34 cellular contexts compared by ENCODE assay signal in the genomic region with DNA sequence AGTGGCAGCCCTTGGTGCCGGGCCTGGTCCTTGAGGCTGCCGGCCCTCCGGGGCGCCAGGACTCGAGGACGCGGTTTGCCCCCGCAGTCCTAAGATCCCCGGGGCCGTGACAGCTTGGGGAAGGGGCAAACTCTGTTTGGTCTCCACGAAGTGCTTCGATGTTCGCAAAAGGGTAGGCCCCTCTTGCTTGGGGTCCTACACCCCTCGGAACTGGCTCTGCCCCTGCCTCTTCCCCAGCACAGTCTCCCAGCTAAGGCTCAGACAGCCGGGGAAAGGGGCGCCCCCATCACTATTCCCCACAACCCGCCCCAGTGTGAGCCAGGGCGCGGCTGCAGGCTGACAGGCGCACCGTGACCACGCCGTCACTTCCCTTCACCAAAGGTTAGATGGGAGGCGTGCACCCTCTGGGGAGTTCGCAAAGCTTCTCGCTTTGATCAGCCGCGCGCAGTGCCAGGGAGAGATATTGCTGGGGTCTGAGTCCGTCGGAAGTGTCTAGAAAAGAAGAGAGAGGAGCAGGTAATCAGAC. TPM values are rescaled to one million over a fixed set of nuclear protein-coding genes. Genes with fewer than 3 reads are reported as not detected.
A peak's percentile ranks its signal among the peaks of the same experiment; 100 is the strongest.
DNase-seq lines count a peak whose midpoint lies in the region; ATAC-seq and TF ChIP-seq lines count a peak whose summit lies in the region.
"Had no signal": no experiment of that assay in that cellular context is flagged by ENCODE, and none has a peak within 500 bp of the region (broad histone marks: within the 10 kb centered on the region; RNA-seq: fewer than 3 reads in every experiment).

No MANE protein-coding gene starts in this region.

- H4K20me1 ChIP-seq in H9 (ENCODE audit: control insufficient read depth, insufficient read depth, insufficient read length) (no peaks in the 10 kb centered on the region), osteoblast (ENCODE audit: insufficient read depth, low read length) (no peaks in the 10 kb centered on the region)

- H3K9ac ChIP-seq in H9 (ENCODE audit: extremely low read depth, insufficient read length, low read length), result no peak overlapping the region
- H3K9ac ChIP-seq: KMS-11 had no signal

- H3K4me3 ChIP-seq in osteoblast (ENCODE audit: insufficient read depth, low read length), result no peak overlapping the region
- H3K4me3 ChIP-seq: ascending aorta, hepatocyte, smooth muscle cell had no signal

- peaks cover 85% of the 10 kb centered on the region for H3K27me3 Mint-ChIP-seq in H9 (ENCODE audit: low read depth)
- H3K27me3 Mint-ChIP-seq in chondrocyte (ENCODE audit: low read depth), result peaks cover 79% of the 10 kb centered on the region
- H3K27me3 Mint-ChIP-seq in stimulated activated memory B cell treated with anti-CD40 and anti-IgM and Interleukin-4, amounts not matched to agents 10 μg/mL and 1 μg/mL and 100 μg/mL, for 72 hours, result peaks cover 60% of the 10 kb centered on the region

- no peak overlapping the region for H4K91ac ChIP-seq in H9 (ENCODE audit: insufficient read length, low read depth, low read length)

- H2BK5ac ChIP-seq in H9 (ENCODE audit: insufficient read length, low read length), result no peak overlapping the region

- TF ChIP-seq CTCF in H9 (conservative IDR thresholded peaks at IDR 0.05) (no peak), chondrocyte (IDR thresholded peaks at IDR 0.05) (no peak), osteoblast (IDR thresholded peaks at IDR 0.05; ENCODE audit: extremely low read depth, low read depth, low read length) (no peak)

- no peak overlapping the region for H2BK20ac ChIP-seq in H9 (ENCODE audit: low read depth, low read length, poor library complexity, severe bottlenecking)

- H3K79me1 ChIP-seq in H9 (ENCODE audit: insufficient read depth, low read depth, low read length, poor library complexity, severe bottlenecking), result no peaks in the 10 kb centered on the region

- H3K14ac ChIP-seq in H9 (ENCODE audit: insufficient read depth, low read length), result no peak overlapping the region

- no peaks in the 10 kb centered on the region for H3K9me3 ChIP-seq in H9 (ENCODE audit: control insufficient read depth, low read depth, low read length)
- no peaks in the 10 kb centered on the region for H3K9me3 ChIP-seq in osteoblast (ENCODE audit: low read depth, low read length)
- H3K9me3 ChIP-seq: ascending aorta, testis had no signal

- H3K4me2 ChIP-seq in H9 (ENCODE audit: insufficient read depth, insufficient read length, low read length), result peak overlapping the region; percentile 88
- no peak overlapping the region for H3K4me2 ChIP-seq in osteoblast (ENCODE audit: insufficient read depth, low read length)
- H3K4me2 ChIP-seq: KMS-11, smooth muscle cell had no signal

- DNase-seq in H9 (peak; percentile 57), chondrocyte (ENCODE audit: low spot score) (peak; percentile 65), iPS-NIHi11 (ENCODE audit: low spot score) (peak; percentile 17), amygdala (lab: John Stamatoyannopoulos, UW) (no peak), osteoblast (ENCODE audit: insufficient read length, low spot score, missing footprints) (no peak)
- no peak for DNase-seq in activated naive CD4-positive, alpha-beta T cell treated with Interleukin-2 at 50 U/mL for 16 hours
- DNase-seq: activated CD4-positive, alpha-beta T cell treated with anti-CD3 and anti-CD28 coated beads, Interleukin-2, amount 10 ng/mL, durations not matched to agents 24 days and 14 days; activated CD8-positive, alpha-beta memory T cell treated with anti-CD3 and anti-CD28 coated beads, Interleukin-2, amount 10 ng/mL, durations not matched to agents 7 days and 5 days; Calu3; cerebellar nuclear complex; effector CD4-positive, alpha-beta T cell; foreskin keratinocyte; HFFc6; mesenchymal stem cell; NCI-H1417 treated with DMSO at 0.1 percent for 48 hours; NCI-H2081 treated with DMSO at 0.1 percent for 48 hours; NCI-H446; stimulated activated CD4-positive, alpha-beta T cell treated with anti-CD3 and anti-CD28 coated beads, Interleukin-2, amount 100 ng/mL, for 24 hours; stimulated activated naive CD4-positive, alpha-beta T cell; testis had no signal

- H2BK12ac ChIP-seq in H9 (ENCODE audit: insufficient read length, low read depth, low read length), result no peak overlapping the region

- H3K4me3 Mint-ChIP-seq in H9 (peak overlapping the region; percentile 53 to 64; a peak in 3 of 5 replicates), chondrocyte (ENCODE audit: unreplicated experiment) (no peak overlapping the region)
- H3K4me3 Mint-ChIP-seq in stimulated activated memory B cell treated with anti-CD40 and anti-IgM and Interleukin-4, amounts not matched to agents 10 μg/mL and 1 μg/mL and 100 μg/mL, for 72 hours, result no peak overlapping the region
- H3K4me3 Mint-ChIP-seq: activated CD4-positive, alpha-beta T cell treated with anti-CD3 and anti-CD28 coated beads, Interleukin-2, amount 10 ng/mL, durations not matched to agents 24 days and 14 days; activated CD8-positive, alpha-beta memory T cell treated with anti-CD3 and anti-CD28 coated beads, Interleukin-2, amount 10 ng/mL, durations not matched to agents 7 days and 5 days; activated naive CD4-positive, alpha-beta T cell treated with anti-CD3 and anti-CD28 coated beads, Interleukin-2, amount 50 U/mL, for 24 hours; HFFc6 had no signal

- H3K27ac Mint-ChIP-seq in H9, result no peak overlapping the region
- no peak overlapping the region for H3K27ac Mint-ChIP-seq in chondrocyte (ENCODE audit: unreplicated experiment)
- no peak overlapping the region for H3K27ac Mint-ChIP-seq in stimulated activated memory B cell treated with anti-CD40 and anti-IgM and Interleukin-4, amounts not matched to agents 10 μg/mL and 1 μg/mL and 100 μg/mL, for 72 hours
- H3K27ac Mint-ChIP-seq: activated CD4-positive, alpha-beta T cell treated with anti-CD3 and anti-CD28 coated beads, Interleukin-2, amount 10 ng/mL, durations not matched to agents 24 days and 14 days; activated CD8-positive, alpha-beta memory T cell treated with anti-CD3 and anti-CD28 coated beads, Interleukin-2, amount 10 ng/mL, durations not matched to agents 7 days and 5 days; activated naive CD4-positive, alpha-beta T cell treated with anti-CD3 and anti-CD28 coated beads, Interleukin-2, amount 50 U/mL, for 24 hours; CD14-positive monocyte; HFFc6 had no signal

- H4K8ac ChIP-seq in H9 (replicated peaks; ENCODE audit: insufficient read length, low read depth, low read length), result no peak overlapping the region

- no peaks in the 10 kb centered on the region for H3K36me3 ChIP-seq in osteoblast (ENCODE audit: insufficient read depth, low read length)
- H3K36me3 ChIP-seq: ascending aorta had no signal

- H2AFZ ChIP-seq in H9 (ENCODE audit: low read length), result no peak overlapping the region
- no peak overlapping the region for H2AFZ ChIP-seq in osteoblast (ENCODE audit: low read length)
- H2AFZ ChIP-seq: hepatocyte had no signal

- no peaks in the 10 kb centered on the region; a peak in 1 of 5 replicates for H3K9me3 Mint-ChIP-seq in H9
- H3K9me3 Mint-ChIP-seq in chondrocyte (ENCODE audit: low read depth), result no peaks in the 10 kb centered on the region
- H3K9me3 Mint-ChIP-seq in stimulated activated memory B cell treated with anti-CD40 and anti-IgM and Interleukin-4, amounts not matched to agents 10 μg/mL and 1 μg/mL and 100 μg/mL, for 72 hours, result no peaks in the 10 kb centered on the region
- H3K9me3 Mint-ChIP-seq: activated naive CD4-positive, alpha-beta T cell treated with anti-CD3 and anti-CD28 coated beads, Interleukin-2, amount 50 U/mL, for 24 hours; HFFc6 had no signal

- no peak overlapping the region for H3K18ac ChIP-seq in H9 (ENCODE audit: insufficient read length, low read depth, low read length)

- no peak overlapping the region for H3K4ac ChIP-seq in H9 (ENCODE audit: low read depth, low read length)

- H3K79me2 ChIP-seq in H9 (ENCODE audit: insufficient read depth, low read length) (no peaks in the 10 kb centered on the region), osteoblast (ENCODE audit: insufficient read depth, low read length) (no peaks in the 10 kb centered on the region)
- H3K79me2 ChIP-seq: hepatocyte had no signal

- H3K27me3 ChIP-seq in H9 (ENCODE audit: insufficient read depth, low read length) (peaks cover 55% of the 10 kb centered on the region), osteoblast (ENCODE audit: insufficient read depth, low read length) (peaks cover 56% of the 10 kb centered on the region)
- H3K27me3 ChIP-seq: testis had no signal

- no peak overlapping the region for H3T11ph ChIP-seq in H9 (ENCODE audit: low read length)

- H3K23me2 ChIP-seq in H9 (ENCODE audit: insufficient read length, low read depth, low read length, poor library complexity, severe bottlenecking), result peaks cover 17% of the 10 kb centered on the region

- WGBS in H9 (ENCODE audit: extremely low coverage, insufficient read length, low lambda C conversion rate), result no CpG with 5 or more reads among the region's 31 CpGs

- H2BK15ac ChIP-seq in H9 (ENCODE audit: low read depth, low read length), result no peak overlapping the region

- ATAC-seq in stimulated activated memory B cell treated with anti-CD40 and anti-IgM and Interleukin-4, amounts not matched to agents 10 μg/mL and 1 μg/mL and 100 μg/mL, for 72 hours, result peak; percentile 31
- ATAC-seq: activated CD8-positive, alpha-beta memory T cell treated with anti-CD3 and anti-CD28 coated beads, Interleukin-2, amount 10 ng/mL, durations not matched to agents 7 days and 5 days; esophagus mucosa; foreskin keratinocyte had no signal

- no peak overlapping the region for H4K5ac ChIP-seq in H9 (ENCODE audit: insufficient read length, low read depth, low read length)

- no peak overlapping the region for H2AK5ac ChIP-seq in H9 (ENCODE audit: insufficient read length, low read length)

- H3K23ac ChIP-seq in H9 (ENCODE audit: insufficient read length, low read depth, low read length), result no peak overlapping the region

- H3K27ac ChIP-seq in H9 (ENCODE audit: insufficient read length, low read depth, low read length), result no peak overlapping the region
- H3K27ac ChIP-seq in osteoblast (ENCODE audit: low read depth, low read length), result no peak overlapping the region
- H3K27ac ChIP-seq: ascending aorta, foreskin keratinocyte, hepatocyte, KMS-11, testis had no signal

- H2BK120ac ChIP-seq in H9 (ENCODE audit: low read depth, low read length, poor library complexity, severe bottlenecking), result no peak overlapping the region

- H3K36me3 Mint-ChIP-seq in H9 (ENCODE audit: insufficient read depth in 1 of 3, low read depth in 3 of 3) (no peaks in the 10 kb centered on the region), chondrocyte (ENCODE audit: low read depth) (peaks cover 2% of the 10 kb centered on the region)
- H3K36me3 Mint-ChIP-seq in stimulated activated memory B cell treated with anti-CD40 and anti-IgM and Interleukin-4, amounts not matched to agents 10 μg/mL and 1 μg/mL and 100 μg/mL, for 72 hours, result no peaks in the 10 kb centered on the region
- H3K36me3 Mint-ChIP-seq: activated CD8-positive, alpha-beta memory T cell treated with anti-CD3 and anti-CD28 coated beads, Interleukin-2, amount 10 ng/mL, durations not matched to agents 7 days and 5 days; activated naive CD4-positive, alpha-beta T cell treated with anti-CD3 and anti-CD28 coated beads, Interleukin-2, amount 50 U/mL, for 24 hours; CD14-positive monocyte had no signal

- H3K56ac ChIP-seq in H9 (ENCODE audit: insufficient read length, low read depth, low read length), result no peak overlapping the region

- H3K4me1 Mint-ChIP-seq in H9 (peaks cover 53 to 55% of the 10 kb centered on the region in 2 experiments), chondrocyte (ENCODE audit: low read depth) (peaks cover 5% of the 10 kb centered on the region)
- H3K4me1 Mint-ChIP-seq in stimulated activated memory B cell treated with anti-CD40 and anti-IgM and Interleukin-4, amounts not matched to agents 10 μg/mL and 1 μg/mL and 100 μg/mL, for 72 hours, result peaks cover 7% of the 10 kb centered on the region
- H3K4me1 Mint-ChIP-seq: activated CD4-positive, alpha-beta T cell treated with anti-CD3 and anti-CD28 coated beads, Interleukin-2, amount 10 ng/mL, durations not matched to agents 24 days and 14 days; activated naive CD4-positive, alpha-beta T cell treated with anti-CD3 and anti-CD28 coated beads, Interleukin-2, amount 50 U/mL, for 24 hours; CD14-positive monocyte had no signal

- H3K4me1 ChIP-seq in H9 (ENCODE audit: insufficient read depth, low read length) (peaks cover 5% of the 10 kb centered on the region), osteoblast (ENCODE audit: insufficient read depth, low read length) (no peaks in the 10 kb centered on the region)
- H3K4me1 ChIP-seq: ascending aorta, foreskin keratinocyte, testis had no signal

RNA-seq across cellular contexts. Expression of gene OTX2, which starts 7.2 kb away (rescaled TPM):
- total RNA-seq in H9 (2021) (193 and 195 TPM in 2 replicates), chondrocyte (not detected in 3 replicates), osteoblast (not detected in 2 replicates)
- total RNA-seq: activated CD4-positive, alpha-beta T cell treated with anti-CD3 and anti-CD28 coated beads, Interleukin-2, amount 10 ng/mL, durations not matched to agents 24 days and 14 days; activated CD8-positive, alpha-beta memory T cell treated with anti-CD3 and anti-CD28 coated beads, Interleukin-2, amount 10 ng/mL, durations not matched to agents 7 days and 5 days; ascending aorta; Calu3; esophagus mucosa; foreskin keratinocyte; HFFc6; kidney epithelial cell; myocyte; OCI-LY7; omental fat pad; renal cortical epithelial cell; smooth muscle cell; T-helper 2 cell treated with Interferon-gamma antibody and Interleukin-4, amounts not matched to agents 100 ng/mL and 5 ng/mL, for 36 hours; testis had no signal

Comparison
In these comparisons a context has a peak if more than half of its experiments do, and no peak if none do; other contexts are left out.
1. DNase-seq: peak in H9 (single experiment), chondrocyte (single experiment) and iPS-NIHi11 (single experiment); none in amygdala (0 of 56), osteoblast (single experiment) and activated naive CD4-positive, alpha-beta T cell treated with Interleukin-2 at 50 U/mL for 16 hours (single experiment).
2. H3K4me3 Mint-ChIP-seq: peak in H9 (2 of 2); none in chondrocyte (single experiment) and stimulated activated memory B cell treated with anti-CD40 and anti-IgM and Interleukin-4, amounts not matched to agents 10 μg/mL and 1 μg/mL and 100 μg/mL, for 72 hours (single experiment).
3. RNA of gene OTX2, which starts 7.2 kb away (total RNA-seq): 193 to 195 TPM in H9; not detected in chondrocyte and not detected in osteoblast; every median in the first group is over 100 times any median in the second.